16 cellular contexts compared by ENCODE assay signal in genomic region chr1:68255301-68255700, GRCh38. TPM values are rescaled to one million over a fixed set of nuclear protein-coding genes. Genes with fewer than 3 reads are reported as not detected.
"Had no signal": no experiment of that assay in that cellular context is flagged by ENCODE, and none has a peak within 500 bp of the region (broad histone marks: within the 10 kb centered on the region; RNA-seq: fewer than 3 reads in every experiment).

No MANE protein-coding gene starts in this region.

- H3K9me3 Mint-ChIP-seq: activated CD4-positive, alpha-beta T cell treated with anti-CD3 and anti-CD28 coated beads, Interleukin-2, amount 10 ng/mL, durations not matched to agents 7 days and 5 days; T-helper 1 cell treated with Interleukin-12 subunit alpha and Interleukin-12 subunit beta and Interleukin-4 antibody, amounts not matched to agents 30 μg/mL and 1 μg/mL, for 36 hours had no signal

- H3K4me1 Mint-ChIP-seq: activated CD4-positive, alpha-beta T cell treated with anti-CD3 and anti-CD28 coated beads, Interleukin-2, amount 10 ng/mL, durations not matched to agents 7 days and 5 days; central memory CD8-positive, alpha-beta T cell; naive thymus-derived CD8-positive, alpha-beta T cell had no signal

- H3K27ac Mint-ChIP-seq: activated CD4-positive, alpha-beta T cell treated with anti-CD3 and anti-CD28 coated beads, Interleukin-2, amount 10 ng/mL, durations not matched to agents 7 days and 5 days; effector memory CD8-positive, alpha-beta T cell; naive thymus-derived CD8-positive, alpha-beta T cell; progenitor cell of endocrine pancreas; T-helper 1 cell treated with Interleukin-12 subunit alpha and Interleukin-12 subunit beta and Interleukin-4 antibody, amounts not matched to agents 30 μg/mL and 1 μg/mL, for 36 hours; type B pancreatic cell had no signal

- DNase-seq: activated CD4-positive, alpha-beta T cell treated with anti-CD3 and anti-CD28 coated beads, Interleukin-2, amount 10 ng/mL, durations not matched to agents 7 days and 5 days; activated CD4-positive, CD25-positive, alpha-beta regulatory T cell; activated naive CD4-positive, alpha-beta T cell treated with anti-CD3 and anti-CD28 coated beads, Interleukin-2, amount 50 U/mL, for 16 hours; amniotic stem cell; body of pancreas; effector memory CD8-positive, alpha-beta T cell; foreskin fibroblast; left colon; naive thymus-derived CD8-positive, alpha-beta T cell; stimulated activated CD4-positive, alpha-beta T cell treated with anti-CD3 and anti-CD28 coated beads, Interleukin-2, amount 100 ng/mL, for 48 hours; stimulated activated naive CD8-positive, alpha-beta T cell treated with anti-CD3 and anti-CD28 coated beads, Interleukin-15, Interleukin-2, amounts not matched to agents 100 U/mL and 50 U/mL, for 24 hours had no signal

- H3K4me3 Mint-ChIP-seq: activated CD4-positive, alpha-beta T cell treated with anti-CD3 and anti-CD28 coated beads, Interleukin-2, amount 10 ng/mL, durations not matched to agents 7 days and 5 days; central memory CD8-positive, alpha-beta T cell; effector memory CD8-positive, alpha-beta T cell; naive thymus-derived CD8-positive, alpha-beta T cell; T-helper 1 cell treated with Interleukin-12 subunit alpha and Interleukin-12 subunit beta and Interleukin-4 antibody, amounts not matched to agents 30 μg/mL and 1 μg/mL, for 36 hours; type B pancreatic cell had no signal

- ATAC-seq: body of pancreas; effector memory CD8-positive, alpha-beta T cell; left colon; naive thymus-derived CD8-positive, alpha-beta T cell; stimulated activated naive CD8-positive, alpha-beta T cell treated with anti-CD3 and anti-CD28 coated beads, Interleukin-15, Interleukin-2, amounts not matched to agents 100 U/mL and 50 U/mL, for 24 hours had no signal

- H3K36me3 Mint-ChIP-seq: naive thymus-derived CD8-positive, alpha-beta T cell; type B pancreatic cell had no signal

- H3K27ac ChIP-seq: body of pancreas, suprapubic skin had no signal

- H3K36me3 ChIP-seq: suprapubic skin had no signal

- H3K9me3 ChIP-seq: body of pancreas, suprapubic skin had no signal

- H3K27me3 ChIP-seq: body of pancreas, suprapubic skin had no signal

- H3K4me1 ChIP-seq: suprapubic skin had no signal

- H3K4me3 ChIP-seq: body of pancreas, suprapubic skin had no signal

- H3K27me3 Mint-ChIP-seq: central memory CD8-positive, alpha-beta T cell; effector memory CD8-positive, alpha-beta T cell; progenitor cell of endocrine pancreas; type B pancreatic cell had no signal

RNA-seq across cellular contexts. Expression of gene WLS, which starts 23.0 kb away (rescaled TPM):
- total RNA-seq: activated CD4-positive, alpha-beta T cell treated with anti-CD3 and anti-CD28 coated beads, Interleukin-2, amount 10 ng/mL, durations not matched to agents 7 days and 5 days; naive thymus-derived CD8-positive, alpha-beta T cell had no signal
